Comparison of ENCODE assay signal across 16 cellular contexts in the genomic region with DNA sequence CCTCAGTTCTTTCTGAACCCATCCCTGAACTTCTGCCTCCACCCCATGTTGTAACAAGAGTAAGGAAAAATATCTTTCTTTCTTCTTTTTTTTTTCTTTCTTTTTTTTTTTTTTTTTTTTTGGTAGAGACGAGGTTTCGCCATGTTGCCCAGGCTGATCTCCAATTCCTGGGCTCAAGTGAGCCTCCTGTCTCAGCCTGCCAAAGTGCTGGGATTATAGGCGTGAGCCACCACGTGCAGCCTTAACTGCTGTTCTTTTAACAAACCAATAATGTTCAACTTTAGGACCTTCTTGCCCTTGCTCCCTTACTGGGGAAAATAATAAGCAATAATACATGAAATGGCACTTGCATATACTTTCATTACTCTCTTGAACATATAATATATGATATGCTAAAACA. TPM values are rescaled to one million over a fixed set of nuclear protein-coding genes. Genes with fewer than 3 reads are reported as not detected.
DNase-seq lines count a peak whose midpoint lies in the region; ATAC-seq and TF ChIP-seq lines count a peak whose summit lies in the region.
"Had no signal": no experiment of that assay in that cellular context is flagged by ENCODE, and none has a peak within 500 bp of the region (broad histone marks: within the 10 kb centered on the region; RNA-seq: fewer than 3 reads in every experiment).

No MANE protein-coding gene starts in this region.

- H3K9me3 ChIP-seq in neutrophil, result no peaks in the 10 kb centered on the region
- H3K9me3 ChIP-seq: transverse colon had no signal

- no peak for DNase-seq in activated CD4-positive, alpha-beta T cell treated with anti-CD3 and anti-CD28 coated beads for 36 hours
- no peak for DNase-seq in activated CD4-positive, alpha-beta T cell treated with anti-CD3 and anti-CD28 coated beads for 4 hours
- DNase-seq in activated CD4-positive, alpha-beta memory T cell treated with anti-CD3 and anti-CD28 coated beads for 36 hours, result no peak
- DNase-seq in NCI-H526 treated with DMSO at 0.1 percent for 48 hours (lab: John Stamatoyannopoulos, UW) (no peak), 8988T (no peak)
- DNase-seq in effector CD8-positive, alpha-beta T cell (lab: John Stamatoyannopoulos, UW), result no peak
- DNase-seq: activated effector memory CD4-positive, alpha-beta T cell treated with Interleukin-2 at 50 U/mL for 16 hours; cortex of kidney; DND-41; NCI-H1105; NCI-H510A treated with DMSO at 0.1 percent for 48 hours; retina; transverse colon had no signal

- no peak overlapping the region for H3K4me3 ChIP-seq in neutrophil (ENCODE audit: low read depth in 1 of 2, low read length in 1 of 2)
- H3K4me3 ChIP-seq: transverse colon had no signal

- intact Hi-C loops in activated CD4-positive, alpha-beta T cell treated with anti-CD3 and anti-CD28 coated beads for 36 hours (cut with DNase I, micrococcal nuclease), result no loop called here
- intact Hi-C loops in activated CD4-positive, alpha-beta memory T cell treated with anti-CD3 and anti-CD28 coated beads for 36 hours (cut with micrococcal nuclease), result no loop called here

- H3K27ac Mint-ChIP-seq in activated CD4-positive, alpha-beta T cell treated with anti-CD3 and anti-CD28 coated beads for 36 hours, result peak overlapping the region; percentile 90
- peak overlapping the region; percentile 80 for H3K27ac Mint-ChIP-seq in activated CD4-positive, alpha-beta memory T cell treated with anti-CD3 and anti-CD28 coated beads for 36 hours

- no peaks in the 10 kb centered on the region for H3K9me3 Mint-ChIP-seq in activated CD4-positive, alpha-beta T cell treated with anti-CD3 and anti-CD28 coated beads for 36 hours (ENCODE audit: low read depth)
- no peaks in the 10 kb centered on the region for H3K9me3 Mint-ChIP-seq in activated CD4-positive, alpha-beta memory T cell treated with anti-CD3 and anti-CD28 coated beads for 36 hours

- peak overlapping the region; percentile 24 for H3K4me3 Mint-ChIP-seq in activated CD4-positive, alpha-beta T cell treated with anti-CD3 and anti-CD28 coated beads for 36 hours
- H3K4me3 Mint-ChIP-seq in activated CD4-positive, alpha-beta memory T cell treated with anti-CD3 and anti-CD28 coated beads for 36 hours, result peak overlapping the region; percentile 31

- no peaks in the 10 kb centered on the region for H3K27me3 Mint-ChIP-seq in activated CD4-positive, alpha-beta T cell treated with anti-CD3 and anti-CD28 coated beads for 36 hours
- H3K27me3 Mint-ChIP-seq in activated CD4-positive, alpha-beta memory T cell treated with anti-CD3 and anti-CD28 coated beads for 36 hours, result no peaks in the 10 kb centered on the region

- peak overlapping the region; percentile 50 for H3K27ac ChIP-seq in neutrophil

- no peak for ATAC-seq in activated CD4-positive, alpha-beta T cell treated with anti-CD3 and anti-CD28 coated beads for 36 hours
- ATAC-seq in GM21390 (IDR thresholded peaks at IDR 0.05; ENCODE audit: unreplicated experiment), result peak; percentile 9

- no peak for TF ChIP-seq CTCF in neutrophil (IDR thresholded peaks at IDR 0.05)

- H3K36me3 ChIP-seq in neutrophil, result no peaks in the 10 kb centered on the region
- H3K36me3 ChIP-seq: transverse colon had no signal

- H3K27me3 ChIP-seq in neutrophil, result no peaks in the 10 kb centered on the region
- H3K27me3 ChIP-seq: transverse colon had no signal

- peaks cover 39% of the 10 kb centered on the region for H3K36me3 Mint-ChIP-seq in activated CD4-positive, alpha-beta T cell treated with anti-CD3 and anti-CD28 coated beads for 36 hours (ENCODE audit: low read depth)
- H3K36me3 Mint-ChIP-seq in activated CD4-positive, alpha-beta memory T cell treated with anti-CD3 and anti-CD28 coated beads for 36 hours, result peaks cover 11% of the 10 kb centered on the region

- POLR2A ChIA-PET in activated CD4-positive, alpha-beta T cell treated with anti-CD3 and anti-CD28 coated beads for 36 hours (lab: Charles Lee), result interaction anchor here (0.7 to 1.6 kb wide), 7 partner anchors 9 to 94 kb away, joined by 3 to 10 read pairs (median 4); no protein-coding TSS in a partner anchor
- POLR2A ChIA-PET in activated CD4-positive, alpha-beta memory T cell treated with anti-CD3 and anti-CD28 coated beads for 36 hours (lab: Charles Lee), result interaction anchor here (1.0 to 3.8 kb wide), 8 partner anchors 7 to 87 kb away, joined by 3 to 18 read pairs (median 4); a partner anchor contains a TSS

- CTCF ChIA-PET in activated CD4-positive, alpha-beta T cell treated with anti-CD3 and anti-CD28 coated beads for 36 hours (lab: Charles Lee), result interaction anchor here (0.6 to 7.7 kb wide), 7 partner anchors 12 to 148 kb away, joined by 3 to 49 read pairs (median 7); a partner anchor contains a TSS
- CTCF ChIA-PET in activated CD4-positive, alpha-beta memory T cell treated with anti-CD3 and anti-CD28 coated beads for 36 hours (lab: Charles Lee), result interaction anchor here (1.0 to 2.5 kb wide), 5 partner anchors 11 to 149 kb away, joined by 3 to 13 read pairs (median 10); no protein-coding TSS in a partner anchor

- H3K4me1 ChIP-seq in neutrophil (ENCODE audit: control insufficient read depth in 1 of 2, insufficient read depth in 1 of 2, low read depth in 1 of 2, low read length in 1 of 2), result peaks cover 48 to 50% of the 10 kb centered on the region in 2 experiments

- H3K4me1 Mint-ChIP-seq in activated CD4-positive, alpha-beta T cell treated with anti-CD3 and anti-CD28 coated beads for 36 hours, result peaks cover 92% of the 10 kb centered on the region
- peaks cover 86% of the 10 kb centered on the region for H3K4me1 Mint-ChIP-seq in activated CD4-positive, alpha-beta memory T cell treated with anti-CD3 and anti-CD28 coated beads for 36 hours (ENCODE audit: low read depth)

RNA-seq across cellular contexts. Expression of a gene that starts 19.7 kb away (rescaled TPM):
- 10 to 100 TPM; 50.3 to 51.9 TPM for total RNA-seq in activated CD4-positive, alpha-beta T cell treated with anti-CD3 and anti-CD28 coated beads for 36 hours
- 10 to 100 TPM; 46.4 to 47.1 TPM for total RNA-seq in activated CD4-positive, alpha-beta memory T cell treated with anti-CD3 and anti-CD28 coated beads for 36 hours
- total RNA-seq: A673 had no signal

RNA-seq across cellular contexts. Expression of a gene that starts 29.4 kb away (rescaled TPM):
- total RNA-seq in activated CD4-positive, alpha-beta T cell treated with anti-CD3 and anti-CD28 coated beads for 36 hours, result 1 to 10 TPM; 6.0 to 9.5 TPM
- total RNA-seq in activated CD4-positive, alpha-beta memory T cell treated with anti-CD3 and anti-CD28 coated beads for 36 hours, result 1 to 10 TPM; 2.4 to 2.8 TPM
- total RNA-seq: A673 had no signal
